In genomic region chr4:99414902-99415301, GRCh38 we compare ENCODE assay signal across 17 cellular contexts. TPM values are rescaled to one million over a fixed set of nuclear protein-coding genes. Genes with fewer than 3 reads are reported as not detected.
"Had no signal": no experiment of that assay in that cellular context is flagged by ENCODE, and none has a peak within 500 bp of the region (broad histone marks: within the 10 kb centered on the region; RNA-seq: fewer than 3 reads in every experiment).

No MANE protein-coding gene starts in this region.

RNA-seq across cellular contexts. Expression of gene ADH7, which starts 20.2 kb away (rescaled TPM):
- total RNA-seq: heart left ventricle; kidney; left colon; left ventricle myocardium inferior; lung microvascular endothelial cell; mesenteric fat pad; mucosa of descending colon; naive thymus-derived CD8-positive, alpha-beta T cell; neural crest cell; osteoblast; pancreas; right cardiac atrium; sigmoid colon; spleen; testis; thyroid gland; upper lobe of right lung had no signal
